In genomic region chr4:87529187-87529586, GRCh38 we compare ENCODE assay signal across 11 cellular contexts. TPM values are rescaled to one million over a fixed set of nuclear protein-coding genes. Genes with fewer than 3 reads are reported as not detected.
A peak's percentile ranks its signal among the peaks of the same experiment; 100 is the strongest.
DNase-seq lines count a peak whose midpoint lies in the region; ATAC-seq and TF ChIP-seq lines count a peak whose summit lies in the region.
"Had no signal": no experiment of that assay in that cellular context is flagged by ENCODE, and none has a peak within 500 bp of the region (broad histone marks: within the 10 kb centered on the region; RNA-seq: fewer than 3 reads in every experiment).

A gene with protein sequence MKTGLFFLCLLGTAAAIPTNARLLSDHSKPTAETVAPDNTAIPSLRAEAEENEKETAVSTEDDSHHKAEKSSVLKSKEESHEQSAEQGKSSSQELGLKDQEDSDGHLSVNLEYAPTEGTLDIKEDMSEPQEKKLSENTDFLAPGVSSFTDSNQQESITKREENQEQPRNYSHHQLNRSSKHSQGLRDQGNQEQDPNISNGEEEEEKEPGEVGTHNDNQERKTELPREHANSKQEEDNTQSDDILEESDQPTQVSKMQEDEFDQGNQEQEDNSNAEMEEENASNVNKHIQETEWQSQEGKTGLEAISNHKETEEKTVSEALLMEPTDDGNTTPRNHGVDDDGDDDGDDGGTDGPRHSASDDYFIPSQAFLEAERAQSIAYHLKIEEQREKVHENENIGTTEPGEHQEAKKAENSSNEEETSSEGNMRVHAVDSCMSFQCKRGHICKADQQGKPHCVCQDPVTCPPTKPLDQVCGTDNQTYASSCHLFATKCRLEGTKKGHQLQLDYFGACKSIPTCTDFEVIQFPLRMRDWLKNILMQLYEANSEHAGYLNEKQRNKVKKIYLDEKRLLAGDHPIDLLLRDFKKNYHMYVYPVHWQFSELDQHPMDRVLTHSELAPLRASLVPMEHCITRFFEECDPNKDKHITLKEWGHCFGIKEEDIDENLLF (minus strand): TSS chr4:87529376. CDS start chr4:87499574, 29,802 bp downstream.

- peak; percentile 15 to 65 (median 50) for ATAC-seq in heart right ventricle
- no peak for ATAC-seq in activated CD4-positive, CD25-positive, alpha-beta regulatory T cell treated with anti-CD3 and anti-CD28 coated beads, Interleukin-2, amount 50 U/mL, for 24 hours
- ATAC-seq in CD8-positive, alpha-beta T cell = no peak
- no peak for ATAC-seq in HG02678 (IDR thresholded peaks at IDR 0.05; ENCODE audit: unreplicated experiment)

- H3K27me3 ChIP-seq in heart right ventricle (no peaks in the 10 kb centered on the region), transverse colon (no peaks in the 10 kb centered on the region)
- H3K27me3 ChIP-seq in CD8-positive, alpha-beta T cell (ENCODE audit: insufficient read depth, low read length) = no peaks in the 10 kb centered on the region

- no peaks in the 10 kb centered on the region for H3K4me1 Mint-ChIP-seq in CD8-positive, alpha-beta T cell (ENCODE audit: low read depth)

- 39 to 50% methylated on average over 4 of the region's 4 CpGs for WGBS in heart right ventricle, 2 donors
- 36 to 47% methylated on average over 2 to 4 of the region's 4 CpGs for WGBS in transverse colon (ENCODE audit: low coverage in 1 of 2), 2 donors

- CTCF ChIA-PET in CD8-positive, alpha-beta T cell (lab: Charles Lee) = no interaction called here

- in situ Hi-C loops in transverse colon (cut with MboI; ENCODE audit: low pct_ligation_motif_present in 1 of 4, low pct_unique_long_range_greater_than_20kb in 1 of 4, low sequenced_read_pairs in 3 of 4) = no loop called here

- no peak for TF ChIP-seq CTCF in heart right ventricle (IDR thresholded peaks at IDR 0.05)
- no peak for TF ChIP-seq CTCF in transverse colon (IDR thresholded peaks at IDR 0.05)
- TF ChIP-seq CTCF in CD8-positive, alpha-beta T cell (IDR thresholded peaks at IDR 0.05) = no peak

- DNase-seq in cerebellar cortex (ENCODE audit: low spot score) = peak; percentile 61
- DNase-seq in heart right ventricle = peak; percentile 21 to 68
- peak; percentile 32 for DNase-seq in occipital lobe (lab: John Stamatoyannopoulos, UW)
- peak; percentile 10 for DNase-seq in transverse colon
- DNase-seq in NCI-H748 (lab: John Stamatoyannopoulos, UW; ENCODE audit: unreplicated experiment) = no peak
- DNase-seq in CD8-positive, alpha-beta T cell = no peak
- DNase-seq: activated naive CD4-positive, alpha-beta T cell treated with anti-CD3 and anti-CD28 coated beads for 36 hours; NCI-H1092 treated with DMSO at 0.1 percent for 48 hours; stimulated activated CD8-positive, alpha-beta memory T cell treated with anti-CD3 and anti-CD28 coated beads, Interleukin-4, amount 100 ng/mL, for 48 hours had no signal

- peaks cover 0 to 12% (median 4%) of the 10 kb centered on the region in 9 donors for H3K36me3 ChIP-seq in heart right ventricle
- no peaks in the 10 kb centered on the region for H3K36me3 ChIP-seq in transverse colon
- no peaks in the 10 kb centered on the region for H3K36me3 ChIP-seq in CD8-positive, alpha-beta T cell (ENCODE audit: insufficient read depth, low read length)

- intact Hi-C loops in heart right ventricle (cut with DNase I) (loop anchor here in 1 of 10 donors (5.0 kb wide), 1 partner anchor 37 kb away; no protein-coding TSS in a partner anchor), transverse colon (cut with DNase I; ENCODE audit: low total_unique reads) (no loop called here)
- intact Hi-C loops in CD8-positive, alpha-beta T cell (cut with DNase I, micrococcal nuclease) = no loop called here

- H3K27me3 Mint-ChIP-seq in CD8-positive, alpha-beta T cell (ENCODE audit: low read depth) = peaks cover 2% of the 10 kb centered on the region

- H3K4me1 ChIP-seq in heart right ventricle = peaks cover 3 to 62% (median 30%) of the 10 kb centered on the region in 9 donors
- H3K4me1 ChIP-seq in transverse colon = peaks cover 0 to 19% (median 5%) of the 10 kb centered on the region in 4 donors
- no peaks in the 10 kb centered on the region for H3K4me1 ChIP-seq in CD8-positive, alpha-beta T cell (ENCODE audit: insufficient read depth, low read length)

- H3K27ac Mint-ChIP-seq in CD8-positive, alpha-beta T cell = no peak within 1 kb of the TSS
- H3K27ac Mint-ChIP-seq: activated naive CD4-positive, alpha-beta T cell treated with anti-CD3 and anti-CD28 coated beads for 36 hours had no signal

- H3K36me3 Mint-ChIP-seq in CD8-positive, alpha-beta T cell = no peaks in the 10 kb centered on the region

- POLR2A ChIA-PET in CD8-positive, alpha-beta T cell (lab: Charles Lee) = interaction anchor here (0.5 kb wide), 1 partner anchor 55 kb away, joined by 3 read pairs; no protein-coding TSS in a partner anchor

- TF ChIP-seq POLR2A in transverse colon (IDR thresholded peaks at IDR 0.05) = peak; percentile 33

- H3K9me3 Mint-ChIP-seq in CD8-positive, alpha-beta T cell = peaks cover 5% of the 10 kb centered on the region

- no peak for TF ChIP-seq EP300 in transverse colon (IDR thresholded peaks at IDR 0.05; ENCODE audit: low read depth)

- H3K27ac ChIP-seq in heart right ventricle (peak within 1 kb of the TSS; percentile 72 to 93 (median 87)), transverse colon (peak within 1 kb of the TSS; percentile 79 to 91 (median 84))
- no peak within 1 kb of the TSS for H3K27ac ChIP-seq in CD8-positive, alpha-beta T cell (ENCODE audit: low read depth, low read length)

- H3K9me3 ChIP-seq in heart right ventricle (peaks cover 0 to 19% (median 0%) of the 10 kb centered on the region in 11 donors), transverse colon (peaks cover 6 to 7% of the 10 kb centered on the region in 2 donors)
- H3K9me3 ChIP-seq in CD8-positive, alpha-beta T cell (ENCODE audit: low read length) = no peaks in the 10 kb centered on the region

- H3K4me3 ChIP-seq in heart right ventricle (peak within 1 kb of the TSS; percentile 39 to 68 (median 56)), transverse colon (peak within 1 kb of the TSS; percentile 28 to 51 (median 34))
- no peak within 1 kb of the TSS for H3K4me3 ChIP-seq in CD8-positive, alpha-beta T cell (ENCODE audit: low read depth, low read length)

- H3K4me3 Mint-ChIP-seq in CD8-positive, alpha-beta T cell = no peak within 1 kb of the TSS
- H3K4me3 Mint-ChIP-seq: activated naive CD4-positive, alpha-beta T cell treated with anti-CD3 and anti-CD28 coated beads for 36 hours had no signal

RNA-seq across cellular contexts. Expression of the gene that starts here (rescaled TPM):
- total RNA-seq in heart right ventricle = 100 to 1,000 TPM; 131 to 494 (median 232) TPM
- polyA plus RNA-seq in heart right ventricle = 100 to 1,000 TPM; 179 to 553 TPM
- total RNA-seq in occipital lobe = 54.9 TPM
- total RNA-seq in transverse colon = 100 to 1,000 TPM; 113 to 228 (median 151) TPM
- not detected for total RNA-seq in CD8-positive, alpha-beta T cell
- total RNA-seq: activated naive CD4-positive, alpha-beta T cell treated with anti-CD3 and anti-CD28 coated beads for 36 hours had no signal

Comparison
In these comparisons a context has a peak if more than half of its experiments do, and no peak if none do; other contexts are left out.
1. RNA of the gene that starts here (total RNA-seq): 131 to 494 TPM in heart right ventricle, 113 to 228 TPM in transverse colon and 54.9 TPM in occipital lobe (single experiment); not detected in CD8-positive, alpha-beta T cell; every median in the first group is over 10 times any median in the second.
2. DNase-seq: peak in cerebellar cortex (single experiment), heart right ventricle (2 of 2), occipital lobe (single experiment) and transverse colon (single experiment); none in NCI-H748 (single experiment) and CD8-positive, alpha-beta T cell (0 of 7).
3. ATAC-seq: peak in heart right ventricle (8 of 8); none in activated CD4-positive, CD25-positive, alpha-beta regulatory T cell treated with anti-CD3 and anti-CD28 coated beads, Interleukin-2, amount 50 U/mL, for 24 hours (0 of 2), CD8-positive, alpha-beta T cell (single experiment) and HG02678 (single experiment).